In genomic region chr4:185838104-185838452, GRCh38 we compare ENCODE assay signal across 15 cellular contexts. TPM values are rescaled to one million over a fixed set of nuclear protein-coding genes. Genes with fewer than 3 reads are reported as not detected.
DNase-seq lines count a peak whose midpoint lies in the region; ATAC-seq, FAIRE-seq and TF ChIP-seq lines count a peak whose summit lies in the region.
"Had no signal": no experiment of that assay in that cellular context is flagged by ENCODE, and none has a peak within 500 bp of the region (broad histone marks: within the 10 kb centered on the region; RNA-seq: fewer than 3 reads in every experiment).

No MANE protein-coding gene starts in this region.

- POLR2A ChIA-PET in A549 (lab: Yijun Ruan, JAX) (no interaction called here), RWPE1 (lab: Yijun Ruan, JAX; ENCODE audit: low non-redundant PET) (no interaction called here)

- no peaks in the 10 kb centered on the region for H3K4me1 Mint-ChIP-seq in immature natural killer cell

- no peak for ATAC-seq in A549
- ATAC-seq: activated T-cell treated with anti-CD3 and anti-CD28 coated beads, Interleukin-2, amount 50 U/mL, for 4 hours had no signal

- no peak overlapping the region for H3K4me3 Mint-ChIP-seq in immature natural killer cell
- H3K4me3 Mint-ChIP-seq: activated T-cell treated with anti-CD3 and anti-CD28 coated beads, Interleukin-2, amount 50 U/mL, for 4 hours; nephron had no signal

- no peak for FAIRE-seq in A549 (lab: Jason Lieb, UNC)
- FAIRE-seq: D721Med, small intestine had no signal

- CTCF ChIA-PET in A549 (lab: Yijun Ruan, JAX) (no interaction called here), RWPE1 (lab: Yijun Ruan, JAX) (no interaction called here)

- no peak for DNase-seq in A549 (ENCODE audit: low read depth in 1 of 2, low spot score in 1 of 2)
- DNase-seq in RWPE1 (ENCODE audit: low spot score), result no peak
- DNase-seq in fibroblast of lung (ENCODE audit: low read depth in 2 of 2), result no peak
- peak; percentile 29 for DNase-seq in osteoblast (ENCODE audit: insufficient read length, low spot score, missing footprints)
- no peak for DNase-seq in stimulated activated naive CD4-positive, alpha-beta T cell treated with Interleukin-2 at 50 U/mL for 16 hours (lab: John Stamatoyannopoulos, UW)
- DNase-seq in effector memory CD4-positive, alpha-beta T cell, result no peak
- no peak for DNase-seq in immature natural killer cell
- no peak for DNase-seq in SW 1271 (lab: John Stamatoyannopoulos, UW)
- DNase-seq: activated CD4-positive, alpha-beta T cell treated with anti-CD3 and anti-CD28 coated beads for 48 hours; activated T-cell treated with anti-CD3 and anti-CD28 coated beads, Interleukin-2, amount 50 U/mL, for 4 hours; small intestine; substantia nigra; T-helper 2 cell had no signal

- H3K79me2 ChIP-seq in fibroblast of lung (ENCODE audit: control insufficient read depth, insufficient read depth, low read length) (no peaks in the 10 kb centered on the region), osteoblast (ENCODE audit: insufficient read depth, low read length) (no peaks in the 10 kb centered on the region)

- TF ChIP-seq RAD21 in A549 (conservative IDR thresholded peaks at IDR 0.05 in 1 of 2, IDR thresholded peaks at IDR 0.05 in 1 of 2), result no peak

- H4K20me1 ChIP-seq in fibroblast of lung (ENCODE audit: control insufficient read depth, extremely low read depth, insufficient read depth, low read length), result no peaks in the 10 kb centered on the region
- H4K20me1 ChIP-seq in osteoblast (ENCODE audit: insufficient read depth, low read length), result no peaks in the 10 kb centered on the region

- H3K4me3 ChIP-seq in A549 (no peak overlapping the region), fibroblast of lung (replicated peaks in 1 of 4; ENCODE audit: control extremely low read depth in 1 of 4, insufficient read depth in 1 of 4, low read depth in 3 of 4, low read length in 4 of 4) (no peak overlapping the region), osteoblast (ENCODE audit: insufficient read depth, low read length) (no peak overlapping the region)
- H3K4me3 ChIP-seq in effector memory CD4-positive, alpha-beta T cell (ENCODE audit: insufficient read depth, low read depth, low read length, poor library complexity, severe bottlenecking), result no peak overlapping the region

- TF ChIP-seq CTCF in A549 (IDR thresholded peaks at IDR 0.05), result no peak
- TF ChIP-seq CTCF in RWPE1 (conservative IDR thresholded peaks at IDR 0.05; ENCODE audit: low read depth), result no peak
- TF ChIP-seq CTCF in fibroblast of lung (conservative IDR thresholded peaks at IDR 0.05 in 1 of 2, IDR thresholded peaks at IDR 0.05 in 1 of 2; ENCODE audit: low read depth in 1 of 2, low read length in 2 of 2), result no peak
- no peak for TF ChIP-seq CTCF in osteoblast (IDR thresholded peaks at IDR 0.05; ENCODE audit: extremely low read depth, low read depth, low read length)

- no peak for TF ChIP-seq EP300 in A549 (IDR thresholded peaks at IDR 0.05)

- H3K9ac ChIP-seq in fibroblast of lung (ENCODE audit: insufficient read depth, low read length), result no peak overlapping the region

- WGBS in A549 (ENCODE audit: missing lambda C conversion rate), result 100% methylated on average over 4 of the region's 8 CpGs

- H3K36me3 ChIP-seq in fibroblast of lung (ENCODE audit: control insufficient read depth, insufficient read depth, low read length) (no peaks in the 10 kb centered on the region), osteoblast (ENCODE audit: insufficient read depth, low read length) (no peaks in the 10 kb centered on the region)
- H3K36me3 ChIP-seq in effector memory CD4-positive, alpha-beta T cell (ENCODE audit: control insufficient read depth, insufficient read depth, low read length), result no peaks in the 10 kb centered on the region

- H3K36me3 Mint-ChIP-seq in immature natural killer cell, result no peaks in the 10 kb centered on the region

- H3K4me2 ChIP-seq in A549, result peak overlapping the region; percentile 8; the same call in 2 of the 3 replicates
- no peak overlapping the region for H3K4me2 ChIP-seq in fibroblast of lung (ENCODE audit: extremely low read depth, insufficient read depth, low read length)
- no peak overlapping the region for H3K4me2 ChIP-seq in osteoblast (ENCODE audit: insufficient read depth, low read length)

- peaks cover 0 to 2% (median 0%) of the 10 kb centered on the region in 6 donors for H3K9me3 Mint-ChIP-seq in immature natural killer cell
- H3K9me3 Mint-ChIP-seq: activated T-cell treated with anti-CD3 and anti-CD28 coated beads, Interleukin-2, amount 50 U/mL, for 4 hours; nephron had no signal

- no peak overlapping the region for H3K27ac Mint-ChIP-seq in immature natural killer cell

- peak overlapping the region; percentile 75; a peak in 4 of 6 replicates for H3K27ac ChIP-seq in A549
- H3K27ac ChIP-seq in RWPE1, result peak overlapping the region; percentile 89
- H3K27ac ChIP-seq in fibroblast of lung (ENCODE audit: insufficient read depth, low read length), result peak overlapping the region; percentile 75
- H3K27ac ChIP-seq in osteoblast (ENCODE audit: low read depth, low read length), result peak overlapping the region; percentile 93
- no peak overlapping the region for H3K27ac ChIP-seq in effector memory CD4-positive, alpha-beta T cell (ENCODE audit: insufficient read depth, low read length, poor library complexity, severe bottlenecking)

- no peak for TF ChIP-seq POLR2A in A549 (IDR thresholded peaks at IDR 0.05; ENCODE audit: low read length)

- H3K4me1 ChIP-seq in A549 (peaks cover 32% of the 10 kb centered on the region), fibroblast of lung (ENCODE audit: control insufficient read depth, extremely low read depth, insufficient read depth, low read length) (peaks cover 19% of the 10 kb centered on the region), osteoblast (ENCODE audit: insufficient read depth, low read length) (peaks cover 31% of the 10 kb centered on the region)
- H3K4me1 ChIP-seq in effector memory CD4-positive, alpha-beta T cell (ENCODE audit: control insufficient read depth, insufficient read depth, low read length, poor library complexity, severe bottlenecking), result no peaks in the 10 kb centered on the region

- no peaks in the 10 kb centered on the region for H3K27me3 ChIP-seq in fibroblast of lung (ENCODE audit: control insufficient read depth, insufficient read depth, low read length)
- no peaks in the 10 kb centered on the region for H3K27me3 ChIP-seq in osteoblast (ENCODE audit: insufficient read depth, low read length)
- H3K27me3 ChIP-seq in effector memory CD4-positive, alpha-beta T cell (replicated peaks; ENCODE audit: control insufficient read depth, insufficient read depth, low read length, poor library complexity, severe bottlenecking), result no peaks in the 10 kb centered on the region

- H2AFZ ChIP-seq in fibroblast of lung (ENCODE audit: low read length), result no peak overlapping the region
- H2AFZ ChIP-seq in osteoblast (ENCODE audit: low read length), result peak overlapping the region; percentile 6

- H3K27me3 Mint-ChIP-seq in immature natural killer cell (ENCODE audit: low read depth in 3 of 3), result no peaks in the 10 kb centered on the region

- H3K9me3 ChIP-seq in A549 (no peaks in the 10 kb centered on the region), fibroblast of lung (ENCODE audit: control insufficient read depth, insufficient read depth, low read depth, low read length) (no peaks in the 10 kb centered on the region), osteoblast (ENCODE audit: low read depth, low read length) (no peaks in the 10 kb centered on the region)
- H3K9me3 ChIP-seq in effector memory CD4-positive, alpha-beta T cell (ENCODE audit: control insufficient read depth, low read length), result no peaks in the 10 kb centered on the region

TF ChIP-seq in A549, 52 proteins besides CTCF, POLR2A, EP300 and RAD21 (continues in another document):
- TF ChIP-seq MAZ (IDR thresholded peaks at IDR 0.05; ENCODE audit: borderline replicate concordance, low read depth, low read length) (no peak), PBX3 (IDR thresholded peaks at IDR 0.05) (no peak), EHMT2 (IDR thresholded peaks at IDR 0.05; ENCODE audit: low read depth) (no peak), ZC3H11A (IDR thresholded peaks at IDR 0.05) (no peak), ZNF302 (CRISPR knock-in tag; IDR thresholded peaks at IDR 0.05) (no peak), FOSL2 (IDR thresholded peaks at IDR 0.05) (no peak), FOSL2 (CRISPR knock-in tag; IDR thresholded peaks at IDR 0.05) (no peak), TFCP2L1 (CRISPR knock-in tag; IDR thresholded peaks at IDR 0.05) (no peak), NPAS2 (CRISPR knock-in tag; IDR thresholded peaks at IDR 0.05; ENCODE audit: borderline replicate concordance) (no peak), ESRRA (IDR thresholded peaks at IDR 0.05; ENCODE audit: borderline replicate concordance, low read length) (no peak), EHF (CRISPR knock-in tag; IDR thresholded peaks at IDR 0.05) (no peak), CBX2 (IDR thresholded peaks at IDR 0.05; ENCODE audit: borderline replicate concordance, low read depth) (no peak)

RNA-seq across cellular contexts. Expression of gene SORBS2, which starts 26.1 kb away (rescaled TPM):
- 0.90 and 1.1 TPM in 2 replicates for polyA plus RNA-seq in A549 (2011; rRNA removed)
- polyA plus RNA-seq in A549 (2012; cell fraction: cytosol; rRNA removed), result 0.14 TPM in 1 of 2 replicates, not detected in the other
- 0.11 and 0.20 TPM in 2 replicates for polyA plus RNA-seq in A549 (2012; cell fraction: nucleus; rRNA removed)
- polyA plus RNA-seq in A549 (2017; fragmentation: RNase III; extraction: RNeasy Plus Mini Kit Qiagen cat#74134 plus additional on column Dnase treatment), result 0.11 to 0.23 TPM in 2 of 3 replicates, not detected in the other
- 0.45 and 1.1 TPM in 2 replicates for polyA minus RNA-seq in A549 (2011; rRNA and poly(A)+ RNA removed)
- 0.26 and 0.33 TPM in 2 replicates for total RNA-seq in fibroblast of lung
- polyA plus RNA-seq in fibroblast of lung, result 0.27 and 3.0 TPM in 2 replicates
- polyA plus RNA-seq in fibroblast of lung (2012), result 0.08 and 1.7 TPM in 2 replicates
- 11.4 TPM in 1 of 2 replicates, not detected in the other for polyA minus RNA-seq in fibroblast of lung (ENCODE audit: low replicate concordance)
- total RNA-seq in osteoblast, result 50.7 and 85.0 TPM in 2 replicates
- 1 to 10 TPM in 2 of 3 donors, not detected in 1; 2.6 to 5.8 TPM for polyA plus RNA-seq in immature natural killer cell
